8 cellular contexts compared by ENCODE assay signal in genomic region chr4:173370130-173370476, GRCh38. TPM values are rescaled to one million over a fixed set of nuclear protein-coding genes. Genes with fewer than 3 reads are reported as not detected.
A peak's percentile ranks its signal among the peaks of the same experiment; 100 is the strongest.
DNase-seq lines count a peak whose midpoint lies in the region; ATAC-seq and TF ChIP-seq lines count a peak whose summit lies in the region.

No MANE protein-coding gene starts in this region.

- intact Hi-C loops in body of pancreas (cut with DNase I) = no loop called here
- intact Hi-C loops in left lung (cut with DNase I) = no loop called here

- CTCF ChIA-PET in GM10248 (lab: Yijun Ruan, JAX) = interaction anchor here (0.8 to 3.6 kb wide), 7 partner anchors 12 to 51 kb away, joined by 3 to 16 read pairs (median 4); no protein-coding TSS in a partner anchor

- POLR2A ChIA-PET in GM10248 (lab: Yijun Ruan, JAX) = interaction anchor here (0.6 to 5.1 kb wide), 6 partner anchors 33 to 144 kb away, joined by 3 to 70 read pairs (median 4); partner anchors contain the start of gene HMGB2

- no peak for TF ChIP-seq CTCF in GM10248 (IDR thresholded peaks at IDR 0.05; ENCODE audit: control extremely low read depth, extremely low read depth, low read depth, missing control alignments)
- no peak for TF ChIP-seq CTCF in body of pancreas (IDR thresholded peaks at IDR 0.05)
- no peak for TF ChIP-seq CTCF in left lung (IDR thresholded peaks at IDR 0.05)

- peak; percentile 40 for DNase-seq in GM10248 (ENCODE audit: extremely low spot score)
- peak; percentile 41 for DNase-seq in T follicular helper cell (ENCODE audit: low read depth)
- peak in 1 of 4 donors; percentile 61 for DNase-seq in body of pancreas
- DNase-seq in left lung = peak; percentile 66 to 80
- peak; percentile 28 to 54 for DNase-seq in stimulated activated CD8-positive, alpha-beta memory T cell treated with anti-CD3 and anti-CD28 coated beads, Interleukin-15, amount 100 ng/mL, for 4 hours (ENCODE audit: low read depth in 2 of 2)
- DNase-seq in NCI-H226 = no peak

- no peaks in the 10 kb centered on the region for H3K9me3 ChIP-seq in body of pancreas
- H3K9me3 ChIP-seq in left lung = no peaks in the 10 kb centered on the region

- peaks cover 11% of the 10 kb centered on the region for H3K4me1 ChIP-seq in body of pancreas
- peaks cover 0 to 37% of the 10 kb centered on the region in 2 donors for H3K4me1 ChIP-seq in left lung

- TF ChIP-seq POLR2A in body of pancreas (IDR thresholded peaks at IDR 0.05) = peak in 2 of 3 donors; percentile 4 to 5

- peak overlapping the region; percentile 3 to 28 for H3K4me3 ChIP-seq in body of pancreas
- H3K4me3 ChIP-seq in left lung = peak overlapping the region; percentile 60 to 89

- H3K27me3 ChIP-seq in body of pancreas (no peaks in the 10 kb centered on the region), left lung (no peaks in the 10 kb centered on the region)

- H3K36me3 ChIP-seq in body of pancreas (replicated peaks in 1 of 2; ENCODE audit: insufficient read depth in 1 of 2, low read depth in 2 of 2) = no peaks in the 10 kb centered on the region
- no peaks in the 10 kb centered on the region for H3K36me3 ChIP-seq in left lung

- 0% methylated on average over 13 to 14 of the region's 14 CpGs for WGBS in body of pancreas, 2 donors

- H3K27ac ChIP-seq in body of pancreas = peak overlapping the region; percentile 79 to 92 (median 88)
- H3K27ac ChIP-seq in left lung = peak overlapping the region; percentile 94 to 96

- ATAC-seq in HG02759 (IDR thresholded peaks at IDR 0.05; ENCODE audit: unreplicated experiment) = peak; percentile 2
- no peak for ATAC-seq in body of pancreas
- ATAC-seq in left lung = peak; percentile 9
- no peak for ATAC-seq in HG03520 (IDR thresholded peaks at IDR 0.05; ENCODE audit: unreplicated experiment)

RNA-seq across cellular contexts. Expression of gene SAP30, which starts 0.7 kb away (rescaled TPM):
- total RNA-seq in body of pancreas (10 to 100 TPM; 10.2 to 10.6 TPM), left lung (10 to 100 TPM; 10.2 to 14.8 TPM)

RNA-seq across cellular contexts. Expression of gene SCRG1, which starts 28.8 kb away (rescaled TPM):
- total RNA-seq in body of pancreas (not detected), left lung (under 1 TPM; 0.79 to 0.85 TPM)

RNA-seq across cellular contexts. Expression of gene HMGB2, which starts 35.9 kb away (rescaled TPM):
- total RNA-seq in body of pancreas (10 to 100 TPM; 16.2 to 18.7 TPM), left lung (10 to 100 TPM; 47.7 TPM)

Comparison
In these comparisons a context has a peak if more than half of its experiments do, and no peak if none do; other contexts are left out.
1. ATAC-seq: peak in HG02759 (single experiment) and left lung (single experiment); none in body of pancreas (single experiment) and HG03520 (single experiment).